ENCODE assay signal across 15 cellular contexts in the genomic region with DNA sequence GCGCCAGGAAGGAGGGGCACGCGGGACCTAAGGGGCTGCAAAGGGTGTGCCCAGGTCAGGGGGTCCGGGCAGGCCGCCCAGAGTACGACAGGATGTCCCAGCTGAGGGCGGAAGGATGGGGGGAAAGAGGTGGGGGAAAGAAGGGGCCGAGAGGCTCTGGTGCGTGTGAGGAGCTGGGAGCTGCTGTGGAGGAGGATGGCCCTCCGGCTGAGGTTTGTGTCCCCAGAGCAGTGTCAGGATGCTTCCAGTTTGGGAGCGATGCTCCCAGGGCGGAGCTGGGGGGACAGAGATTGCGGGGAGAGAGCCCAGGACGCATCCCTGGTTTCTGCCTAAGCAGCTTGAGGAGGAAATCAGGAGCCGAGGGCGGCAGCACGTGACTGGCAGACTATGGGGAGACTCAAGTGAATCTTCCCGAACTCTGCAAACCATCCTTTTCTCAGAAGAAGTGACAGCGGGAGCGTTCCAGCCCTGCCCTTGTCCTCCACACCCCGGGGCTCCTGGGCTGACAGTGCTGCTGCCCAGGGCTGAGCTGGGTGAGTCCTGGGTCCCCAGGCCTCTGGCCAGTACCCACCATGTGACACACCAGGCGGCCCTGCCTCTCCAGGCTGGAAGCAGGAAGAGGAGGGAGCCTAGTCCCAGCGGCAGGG. TPM values are rescaled to one million over a fixed set of nuclear protein-coding genes. Genes with fewer than 3 reads are reported as not detected.
A peak's percentile ranks its signal among the peaks of the same experiment; 100 is the strongest.
DNase-seq lines count a peak whose midpoint lies in the region; ATAC-seq, FAIRE-seq and TF ChIP-seq lines count a peak whose summit lies in the region.
"Had no signal": no experiment of that assay in that cellular context is flagged by ENCODE, and none has a peak within 500 bp of the region (broad histone marks: within the 10 kb centered on the region; RNA-seq: fewer than 3 reads in every experiment).

No MANE protein-coding gene starts in this region.

- WGBS in IMR-90 (ENCODE audit: extremely low coverage in 2 of 2, insufficient read length in 1 of 2), 2 experiments, result 50% methylated on average over 7 of the region's 23 CpGs; no CpG with 5 or more reads in 1 of the 2 experiments
- WGBS in HepG2 (ENCODE audit: low lambda C conversion rate), result 21% methylated on average over 14 of the region's 23 CpGs

- H2BK5ac ChIP-seq in IMR-90 (ENCODE audit: low read depth, low read length, poor library complexity, severe bottlenecking), result no peak overlapping the region

- H3K4me3 Mint-ChIP-seq in chondrocyte (ENCODE audit: unreplicated experiment), result no peak overlapping the region
- no peak overlapping the region for H3K4me3 Mint-ChIP-seq in stimulated activated effector memory CD8-positive, alpha-beta T cell treated with anti-CD3 and anti-CD28 coated beads, Interleukin-12 subunit alpha, Interleukin-12 subunit beta, amount 100 ng/mL, for 72 hours
- H3K4me3 Mint-ChIP-seq: IgD-negative memory B cell had no signal

- H3K4me1 Mint-ChIP-seq in chondrocyte (ENCODE audit: low read depth), result no peaks in the 10 kb centered on the region
- H3K4me1 Mint-ChIP-seq in stimulated activated effector memory CD8-positive, alpha-beta T cell treated with anti-CD3 and anti-CD28 coated beads, Interleukin-12 subunit alpha, Interleukin-12 subunit beta, amount 100 ng/mL, for 72 hours, result peaks cover 17% of the 10 kb centered on the region
- H3K4me1 Mint-ChIP-seq: IgD-negative memory B cell had no signal

- no peak for FAIRE-seq in HepG2 (lab: Jason Lieb, UNC)
- FAIRE-seq: D721Med, H54 had no signal

- H3K9me1 ChIP-seq in IMR-90 (ENCODE audit: insufficient read depth, low read length), result no peaks in the 10 kb centered on the region

- TF ChIP-seq RAD21 in IMR-90 (IDR thresholded peaks at IDR 0.05; ENCODE audit: low read length) (no peak), HepG2 (CRISPR knock-in tag; IDR thresholded peaks at IDR 0.05) (no peak)

- no peaks in the 10 kb centered on the region for H3K36me3 Mint-ChIP-seq in chondrocyte (ENCODE audit: low read depth)
- H3K36me3 Mint-ChIP-seq in stimulated activated effector memory CD8-positive, alpha-beta T cell treated with anti-CD3 and anti-CD28 coated beads, Interleukin-12 subunit alpha, Interleukin-12 subunit beta, amount 100 ng/mL, for 72 hours, result peaks cover 14% of the 10 kb centered on the region
- H3K36me3 Mint-ChIP-seq: CD4-positive, alpha-beta memory T cell; IgD-negative memory B cell had no signal

- H4K91ac ChIP-seq in IMR-90 (ENCODE audit: insufficient read depth, low read depth, low read length), result no peak overlapping the region

- H3K4me1 ChIP-seq in IMR-90 (ENCODE audit: control insufficient read depth, insufficient read depth, low read length), result peaks cover 2% of the 10 kb centered on the region; the same call in 1 of the 2 replicates
- peaks cover 15% of the 10 kb centered on the region for H3K4me1 ChIP-seq in HepG2 (ENCODE audit: insufficient read depth, low read length)
- no peaks in the 10 kb centered on the region for H3K4me1 ChIP-seq in SJCRH30

- no peaks in the 10 kb centered on the region for H3K79me1 ChIP-seq in IMR-90 (ENCODE audit: low read depth in 1 of 2, low read length in 2 of 2)

- no peaks in the 10 kb centered on the region for H3K9me3 Mint-ChIP-seq in chondrocyte (ENCODE audit: low read depth)
- peaks cover 3% of the 10 kb centered on the region for H3K9me3 Mint-ChIP-seq in stimulated activated effector memory CD8-positive, alpha-beta T cell treated with anti-CD3 and anti-CD28 coated beads, Interleukin-12 subunit alpha, Interleukin-12 subunit beta, amount 100 ng/mL, for 72 hours
- H3K9me3 Mint-ChIP-seq: CD4-positive, alpha-beta memory T cell had no signal

- dilution Hi-C loops in IMR-90 (cut with HindIII; ENCODE audit: low sequenced_read_pairs, unreplicated experiment), result no loop called here

- no peak overlapping the region for H2BK15ac ChIP-seq in IMR-90 (ENCODE audit: low read depth, low read length)

- H3K27me3 Mint-ChIP-seq in chondrocyte (ENCODE audit: low read depth), result no peaks in the 10 kb centered on the region
- H3K27me3 Mint-ChIP-seq: CD4-positive, alpha-beta memory T cell had no signal

- H4K5ac ChIP-seq in IMR-90 (ENCODE audit: low read depth, low read length), result no peak overlapping the region

- H3K23ac ChIP-seq in IMR-90 (ENCODE audit: low read depth, low read length), result no peak overlapping the region

- BruUV-seq in IMR-90 (replicated peaks; lab: Mats Ljungman, UMichigan) (no TSS peak), HepG2 (replicated peaks; lab: Mats Ljungman, UMichigan) (no TSS peak)

- TF ChIP-seq CTCF in IMR-90 (conservative IDR thresholded peaks at IDR 0.05; ENCODE audit: low read depth, low read length), result no peak
- TF ChIP-seq CTCF in chondrocyte (IDR thresholded peaks at IDR 0.05), result no peak
- TF ChIP-seq CTCF in HepG2 (CRISPR knock-in tag; IDR thresholded peaks at IDR 0.05), result no peak

- H3K9me3 ChIP-seq in IMR-90 (ENCODE audit: control insufficient read depth, insufficient read depth, low read length), result no peaks in the 10 kb centered on the region
- H3K9me3 ChIP-seq in HepG2 (ENCODE audit: low read length), result no peaks in the 10 kb centered on the region
- H3K9me3 ChIP-seq in SJCRH30 (replicated peaks), result no peaks in the 10 kb centered on the region

- no peak for TF ChIP-seq POLR2A in IMR-90 (IDR thresholded peaks at IDR 0.05; ENCODE audit: low read depth, low read length)
- no peak for TF ChIP-seq POLR2A in HepG2 (IDR thresholded peaks at IDR 0.05; ENCODE audit: insufficient read depth in 1 of 2, low read depth in 2 of 2, low read length in 2 of 2)

- H3K18ac ChIP-seq in IMR-90 (ENCODE audit: low read depth, low read length), result no peak overlapping the region

- no peaks in the 10 kb centered on the region for H3K79me2 ChIP-seq in HepG2 (ENCODE audit: insufficient read depth, low read length)

- no peak for TF ChIP-seq EP300 in HepG2 (IDR thresholded peaks at IDR 0.05; ENCODE audit: low read depth in 2 of 2, low read length in 2 of 2)
- TF ChIP-seq EP300 in HepG2 (CRISPR knock-in tag; IDR thresholded peaks at IDR 0.05; ENCODE audit: borderline replicate concordance), result no peak

- no peak overlapping the region for H4K8ac ChIP-seq in IMR-90 (ENCODE audit: low read depth in 2 of 2, low read length in 2 of 2)

- H2BK120ac ChIP-seq in IMR-90 (ENCODE audit: low read depth, low read length), result no peak overlapping the region

- no peak overlapping the region for H3K14ac ChIP-seq in IMR-90 (replicated peaks; ENCODE audit: low read depth, low read length)

- POLR2A ChIA-PET in IMR-90 (lab: Charles Lee; ENCODE audit: unreplicated experiment) (no interaction called here), HepG2 (lab: Yijun Ruan, JAX) (interaction anchor here (1.7 kb wide), 1 partner anchor 19 kb away, joined by 5 read pairs; a partner anchor contains a TSS)

- no peaks in the 10 kb centered on the region for H4K20me1 ChIP-seq in IMR-90 (ENCODE audit: insufficient read depth, low read length)
- H4K20me1 ChIP-seq in HepG2 (ENCODE audit: insufficient read depth, low read length), result no peaks in the 10 kb centered on the region

- no peak overlapping the region for H2BK20ac ChIP-seq in IMR-90 (ENCODE audit: low read depth, low read length)

- H3K4me3 ChIP-seq in IMR-90 (ENCODE audit: insufficient read depth, low read depth, low read length) (no peak overlapping the region), HepG2 (replicated peaks in 1 of 3; ENCODE audit: insufficient read depth in 1 of 3, low read depth in 2 of 3, low read length in 3 of 3) (no peak overlapping the region), SJCRH30 (no peak overlapping the region)

- ATAC-seq in Right ventricle myocardium inferior (no peak), Right ventricle myocardium superior (ENCODE audit: poor library complexity) (no peak), IMR-90 (ENCODE audit: low read depth) (peak; percentile 24; the same call in 1 of the 2 replicates), HepG2 (no peak), GM18519 (IDR thresholded peaks at IDR 0.05; ENCODE audit: low FRiP score, unreplicated experiment) (no peak)
- peak; percentile 3 for ATAC-seq in stimulated activated effector memory CD8-positive, alpha-beta T cell treated with anti-CD3 and anti-CD28 coated beads, Interleukin-12 subunit alpha, Interleukin-12 subunit beta, amount 100 ng/mL, for 72 hours

- DNase-seq in Right ventricle myocardium inferior (ENCODE audit: missing footprints) (peak; percentile 44), Right ventricle myocardium superior (no peak), IMR-90 (no peak), chondrocyte (ENCODE audit: low spot score) (peak; percentile 91), HepG2 (ENCODE audit: low spot score) (no peak), SJCRH30 (no peak)
- DNase-seq in stimulated activated effector memory CD8-positive, alpha-beta T cell treated with anti-CD3 and anti-CD28 coated beads, Interleukin-12 subunit alpha, Interleukin-12 subunit beta, amount 100 ng/mL, for 72 hours (ENCODE audit: low spot score in 2 of 2), result no peak
- DNase-seq: NCI-H1436 treated with DMSO at 0.1 percent for 48 hours, NCI-H2081, NCI-H524 had no signal

- CTCF ChIA-PET in IMR-90 (lab: Yijun Ruan, JAX), result no interaction called here
- CTCF ChIA-PET in HepG2 (lab: Yijun Ruan, JAX; ENCODE audit: low intra/inter-chr PET ratio, low total read pairs), result no interaction called here

- H3K27ac Mint-ChIP-seq in chondrocyte (ENCODE audit: unreplicated experiment), result no peak overlapping the region
- peak overlapping the region; percentile 86 for H3K27ac Mint-ChIP-seq in stimulated activated effector memory CD8-positive, alpha-beta T cell treated with anti-CD3 and anti-CD28 coated beads, Interleukin-12 subunit alpha, Interleukin-12 subunit beta, amount 100 ng/mL, for 72 hours

- peaks cover 21% of the 10 kb centered on the region; the same call in 1 of the 2 replicates for H3K27me3 ChIP-seq in IMR-90 (ENCODE audit: control insufficient read depth, insufficient read depth, low read length)
- peaks cover 7 to 53% of the 10 kb centered on the region in 2 experiments for H3K27me3 ChIP-seq in HepG2 (ENCODE audit: control insufficient read depth in 1 of 2, insufficient read depth in 2 of 2, low read length in 2 of 2)
- H3K27me3 ChIP-seq in SJCRH30, result no peaks in the 10 kb centered on the region

- H3K27ac ChIP-seq in IMR-90 (ENCODE audit: insufficient read depth, low read length) (no peak overlapping the region), HepG2 (ENCODE audit: extremely low read length, insufficient read depth, low read length) (no peak overlapping the region), SJCRH30 (no peak overlapping the region)

- H3K36me3 ChIP-seq in IMR-90 (ENCODE audit: control insufficient read depth, insufficient read depth, low read length) (no peaks in the 10 kb centered on the region), HepG2 (replicated peaks in 1 of 2; ENCODE audit: control insufficient read depth in 1 of 2, insufficient read depth in 2 of 2, low read length in 2 of 2) (no peaks in the 10 kb centered on the region), SJCRH30 (no peaks in the 10 kb centered on the region)

- intact Hi-C loops in Right ventricle myocardium inferior (cut with DNase I) (no loop called here), Right ventricle myocardium superior (cut with DNase I) (no loop called here), IMR-90 (cut with micrococcal nuclease) (no loop called here), HepG2 (cut with micrococcal nuclease; ENCODE audit: unreplicated experiment) (no loop called here)

- H3K4ac ChIP-seq in IMR-90 (ENCODE audit: low read depth, low read length), result no peak overlapping the region

- H2AK5ac ChIP-seq in IMR-90 (ENCODE audit: low read depth, low read length), result no peak overlapping the region

- in situ Hi-C loops in IMR-90 (cut with MboI; ENCODE audit: low sequenced_read_pairs) (no loop called here), HepG2 (cut with HindIII; ENCODE audit: extremely low pct_ligation_motif_present, low pct_unique_long_range_greater_than_20kb) (no loop called here)

- H3K56ac ChIP-seq in IMR-90 (ENCODE audit: extremely low read depth, insufficient read depth, low read length), result no peak overlapping the region

- no peak overlapping the region; the same call in 1 of the 2 replicates for H3K4me2 ChIP-seq in IMR-90 (ENCODE audit: low read depth, low read length)
- H3K4me2 ChIP-seq in HepG2 (ENCODE audit: low read depth, low read length), result no peak overlapping the region

- H3K9ac ChIP-seq in IMR-90 (ENCODE audit: low read depth, low read length), result no peak overlapping the region
- no peak overlapping the region for H3K9ac ChIP-seq in HepG2 (ENCODE audit: insufficient read depth, low read depth, low read length)

- peak overlapping the region; percentile 28 for H2AK9ac ChIP-seq in IMR-90 (replicated peaks; ENCODE audit: low read depth, low read length, poor library complexity)

- H2AFZ ChIP-seq in IMR-90 (replicated peaks; ENCODE audit: low read length, poor library complexity) (peak overlapping the region; percentile 8), HepG2 (ENCODE audit: low read length) (no peak overlapping the region)

RNA-seq across cellular contexts. Expression of a gene that starts 19.7 kb away (rescaled TPM):
- 13.2 TPM for total RNA-seq in Right ventricle myocardium inferior
- total RNA-seq in Right ventricle myocardium superior, result 11.1 TPM
- total RNA-seq in IMR-90 (2012; rRNA removed), result 26.7 and 30.1 TPM in 2 replicates
- polyA plus RNA-seq in IMR-90 (2012; rRNA removed), result 20.9 and 21.8 TPM in 2 replicates
- 13.3 and 15.5 TPM in 2 replicates for polyA plus RNA-seq in IMR-90 (2012; cell fraction: cytosol; rRNA removed)
- polyA plus RNA-seq in IMR-90 (2012; cell fraction: nucleus; rRNA removed; ENCODE audit: low replicate concordance), result 7.9 and 17.5 TPM in 2 replicates
- total RNA-seq in chondrocyte, result 33.5 to 36.4 TPM (median 35.6 TPM) in 3 replicates
- 34.1 and 38.1 TPM in 2 replicates for total RNA-seq in HepG2 (2016; rRNA removed; fragmentation: Illumina TruSeq; extraction: Trizol)
- total RNA-seq in HepG2 (2016; cell fraction: cytosol; rRNA removed; fragmentation: Illumina TruSeq; extraction: Trizol; ENCODE audit: low read depth), result 6.3 and 6.6 TPM in 2 replicates
- total RNA-seq in HepG2 (2016; cell fraction: insoluble cytoplasmic fraction; rRNA removed; fragmentation: Illumina TruSeq; extraction: Trizol), result 28.8 and 39.8 TPM in 2 replicates
- total RNA-seq in HepG2 (2016; cell fraction: membrane; rRNA removed; fragmentation: Illumina TruSeq; extraction: Trizol), result 16.2 and 19.8 TPM in 2 replicates
- 17.4 and 21.4 TPM in 2 replicates for total RNA-seq in HepG2 (2016; cell fraction: nucleus; rRNA removed; fragmentation: Illumina TruSeq; extraction: Trizol)
- 11.9 and 16.9 TPM in 2 replicates for polyA plus RNA-seq in HepG2 (2011; rRNA removed)
- 9.1 and 12.7 TPM in 2 replicates for polyA plus RNA-seq in HepG2 (2011; cell fraction: cytosol; rRNA removed)
- 19.9 and 21.7 TPM in 2 replicates for polyA plus RNA-seq in HepG2 (2011; cell fraction: nucleus; rRNA removed)
- polyA plus RNA-seq in HepG2 (2012), result 16.6 and 24.0 TPM in 2 replicates
- 3.3 and 3.4 TPM in 2 replicates for polyA plus RNA-seq in HepG2 (2016; cell fraction: cytosol; fragmentation: Illumina TruSeq; extraction: Trizol; ENCODE audit: low read depth)
- polyA plus RNA-seq in HepG2 (2016; cell fraction: insoluble cytoplasmic fraction; fragmentation: Illumina TruSeq; extraction: Trizol; ENCODE audit: low read depth), result 31.2 and 38.2 TPM in 2 replicates
- 9.6 and 9.7 TPM in 2 replicates for polyA plus RNA-seq in HepG2 (2016; cell fraction: membrane; fragmentation: Illumina TruSeq; extraction: Trizol; ENCODE audit: low read depth)
- polyA plus RNA-seq in HepG2 (2016; cell fraction: nucleus; fragmentation: Illumina TruSeq; extraction: Trizol; ENCODE audit: insufficient read depth, low read depth), result 32.8 and 35.2 TPM in 2 replicates
- polyA minus RNA-seq in HepG2 (2011; rRNA and poly(A)+ RNA removed; ENCODE audit: low replicate concordance), result 43.9 and 71.0 TPM in 2 replicates
- polyA minus RNA-seq in HepG2 (2011; cell fraction: cytosol; rRNA and poly(A)+ RNA removed), result 11.3 and 11.7 TPM in 2 replicates
- polyA minus RNA-seq in HepG2 (2011; cell fraction: nucleus; rRNA and poly(A)+ RNA removed), result 6.5 and 7.7 TPM in 2 replicates
- total RNA-seq in SJCRH30 (2014; rRNA removed; shearing (Covaris generic)), result 70.3 and 76.6 TPM in 2 replicates

RNA-seq across cellular contexts. Expression of a gene that starts 55.3 kb away (rescaled TPM):
- 136 TPM for total RNA-seq in Right ventricle myocardium inferior
- total RNA-seq in Right ventricle myocardium superior, result 126 TPM
- 94.7 and 115 TPM in 2 replicates for total RNA-seq in IMR-90 (2012; rRNA removed)
- polyA plus RNA-seq in IMR-90 (2012; rRNA removed), result 297 and 401 TPM in 2 replicates
- polyA plus RNA-seq in IMR-90 (2012; cell fraction: cytosol; rRNA removed), result 415 and 627 TPM in 2 replicates
- 93.4 and 268 TPM in 2 replicates for polyA plus RNA-seq in IMR-90 (2012; cell fraction: nucleus; rRNA removed; ENCODE audit: low replicate concordance)
- 80.5 to 292 TPM (median 288 TPM) in 3 replicates for total RNA-seq in chondrocyte
- total RNA-seq in HepG2 (2016; rRNA removed; fragmentation: Illumina TruSeq; extraction: Trizol), result 0.32 and 0.46 TPM in 2 replicates
- 0.44 TPM in 1 of 2 replicates, not detected in the other for total RNA-seq in HepG2 (2016; cell fraction: cytosol; rRNA removed; fragmentation: Illumina TruSeq; extraction: Trizol; ENCODE audit: low read depth)
- total RNA-seq in HepG2 (2016; cell fraction: insoluble cytoplasmic fraction; rRNA removed; fragmentation: Illumina TruSeq; extraction: Trizol), result 0.54 and 0.67 TPM in 2 replicates
- total RNA-seq in HepG2 (2016; cell fraction: membrane; rRNA removed; fragmentation: Illumina TruSeq; extraction: Trizol), result 0.37 and 0.52 TPM in 2 replicates
- total RNA-seq in HepG2 (2016; cell fraction: nucleus; rRNA removed; fragmentation: Illumina TruSeq; extraction: Trizol), result not detected in 2 replicates
- 1.4 and 2.2 TPM in 2 replicates for polyA plus RNA-seq in HepG2 (2011; rRNA removed)
- polyA plus RNA-seq in HepG2 (2011; cell fraction: cytosol; rRNA removed), result 1.2 and 2.8 TPM in 2 replicates
- polyA plus RNA-seq in HepG2 (2011; cell fraction: nucleus; rRNA removed), result 1.6 and 2.3 TPM in 2 replicates
- polyA plus RNA-seq in HepG2 (2012), result 0.40 and 1.0 TPM in 2 replicates
- polyA plus RNA-seq in HepG2 (2016; cell fraction: cytosol; fragmentation: Illumina TruSeq; extraction: Trizol; ENCODE audit: low read depth), result 0.12 and 0.24 TPM in 2 replicates
- polyA plus RNA-seq in HepG2 (2016; cell fraction: insoluble cytoplasmic fraction; fragmentation: Illumina TruSeq; extraction: Trizol; ENCODE audit: low read depth), result 0.40 TPM in 1 of 2 replicates, not detected in the other
- polyA plus RNA-seq in HepG2 (2016; cell fraction: membrane; fragmentation: Illumina TruSeq; extraction: Trizol; ENCODE audit: low read depth), result 0.30 TPM in 1 of 2 replicates, not detected in the other
- polyA plus RNA-seq in HepG2 (2016; cell fraction: nucleus; fragmentation: Illumina TruSeq; extraction: Trizol; ENCODE audit: insufficient read depth, low read depth), result 0.59 TPM in 1 of 2 replicates, not detected in the other
- 1.5 and 40.6 TPM in 2 replicates for polyA minus RNA-seq in HepG2 (2011; rRNA and poly(A)+ RNA removed; ENCODE audit: low replicate concordance)
- 1.5 and 3.2 TPM in 2 replicates for polyA minus RNA-seq in HepG2 (2011; cell fraction: cytosol; rRNA and poly(A)+ RNA removed)
- polyA minus RNA-seq in HepG2 (2011; cell fraction: nucleus; rRNA and poly(A)+ RNA removed), result not detected in 2 replicates
- 0.89 and 1.9 TPM in 2 replicates for total RNA-seq in SJCRH30 (2014; rRNA removed; shearing (Covaris generic))

Comparison
In these comparisons a context has a peak if more than half of its experiments do, and no peak if none do; other contexts are left out.
1. DNase-seq: peak in Right ventricle myocardium inferior (single experiment) and chondrocyte (single experiment); none in Right ventricle myocardium superior (single experiment), IMR-90 (single experiment), stimulated activated effector memory CD8-positive, alpha-beta T cell treated with anti-CD3 and anti-CD28 coated beads, Interleukin-12 subunit alpha, Interleukin-12 subunit beta, amount 100 ng/mL, for 72 hours (0 of 2), HepG2 (single experiment) and SJCRH30 (0 of 2).
2. ATAC-seq: peak in IMR-90 (single experiment) and stimulated activated effector memory CD8-positive, alpha-beta T cell treated with anti-CD3 and anti-CD28 coated beads, Interleukin-12 subunit alpha, Interleukin-12 subunit beta, amount 100 ng/mL, for 72 hours (single experiment); none in Right ventricle myocardium inferior (single experiment), Right ventricle myocardium superior (single experiment), HepG2 (single experiment) and GM18519 (single experiment).
3. RNA of a gene that starts 55.3 kb away (total RNA-seq): 80.5 to 292 TPM in chondrocyte, 136 TPM in Right ventricle myocardium inferior (single experiment), 126 TPM in Right ventricle myocardium superior (single experiment) and 94.7 to 115 TPM in IMR-90; 0.89 to 1.9 TPM in SJCRH30 and 0.32 to 0.67 TPM in HepG2; every median in the first group is over 10 times any median in the second.